In the genomic region with DNA sequence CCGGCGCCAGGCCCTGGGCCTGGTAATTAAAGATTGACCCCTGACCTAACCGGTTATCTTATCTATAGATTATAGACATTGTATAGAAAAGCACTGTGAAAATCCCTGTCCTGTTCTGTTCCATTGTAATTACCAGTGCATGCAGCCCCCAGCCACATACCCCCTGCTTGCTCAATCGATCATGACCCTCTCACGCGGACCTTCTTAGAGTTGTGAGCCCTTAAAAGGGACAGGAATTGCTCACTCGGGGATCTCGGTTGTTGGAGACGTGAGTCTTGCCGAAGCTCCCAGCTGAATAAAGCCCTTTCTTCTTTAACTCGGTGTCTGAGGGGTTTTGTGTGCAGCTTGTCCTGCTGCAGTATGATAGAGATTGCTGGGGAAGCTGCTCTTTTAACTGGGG, we compare ENCODE assay signal across 9 cellular contexts. TPM values are rescaled to one million over a fixed set of nuclear protein-coding genes. Genes with fewer than 3 reads are reported as not detected.
DNase-seq lines count a peak whose midpoint lies in the region; ATAC-seq and TF ChIP-seq lines count a peak whose summit lies in the region.
"Not testable (repeated sequence)": the region's sequence is repeated elsewhere in the genome, so short reads cannot be mapped to it uniquely, and the experiment has no call there.
"Had no signal": no experiment of that assay in that cellular context is flagged by ENCODE, and none has a peak within 500 bp of the region (broad histone marks: within the 10 kb centered on the region; RNA-seq: fewer than 3 reads in every experiment).

No MANE protein-coding gene starts in this region.

- not testable (repeated sequence) for H3K4me3 ChIP-seq in GM23338; esophagus muscularis mucosa; mesendoderm (ENCODE audit: low read length)

- TF ChIP-seq POLR2A in esophagus muscularis mucosa (IDR thresholded peaks at IDR 0.05; ENCODE audit: low read depth), result not testable (repeated sequence)

- not testable (repeated sequence) for H3F3A ChIP-seq in GM23338 (replicated peaks; ENCODE audit: low read depth)

- not testable (repeated sequence) for H3K36me3 ChIP-seq in GM23338 (ENCODE audit: insufficient read depth); esophagus muscularis mucosa; mesendoderm (ENCODE audit: control insufficient read depth, insufficient read depth, low read length)

- not testable (repeated sequence) for H3K79me1 ChIP-seq in mesendoderm (ENCODE audit: low read length)

- H2AK5ac ChIP-seq in mesendoderm (ENCODE audit: low read length), result not testable (repeated sequence)

- H2AFZ ChIP-seq in GM23338, result peak overlapping the region; percentile 32; the same call in 1 of the 2 replicates

- H3K4ac ChIP-seq in mesendoderm (ENCODE audit: low read depth, low read length), result not testable (repeated sequence)

- H3K9ac ChIP-seq in mesendoderm (ENCODE audit: low read length), result not testable (repeated sequence)

- not testable (repeated sequence) for H4K20me1 ChIP-seq in GM23338 (replicated peaks; ENCODE audit: insufficient read depth)

- H2BK15ac ChIP-seq in mesendoderm (replicated peaks; ENCODE audit: low read depth), result not testable (repeated sequence)

- not testable (repeated sequence) for H4K8ac ChIP-seq in mesendoderm (ENCODE audit: low read depth, low read length)

- H3K27ac Mint-ChIP-seq in GM23338, result not testable (repeated sequence)
- peak overlapping the region; percentile 93 for H3K27ac Mint-ChIP-seq in progenitor cell of endocrine pancreas
- H3K27ac Mint-ChIP-seq in type B pancreatic cell, result peak overlapping the region; percentile 16

- H3K27me3 Mint-ChIP-seq in GM23338 (ENCODE audit: insufficient read depth, low read depth, poor library complexity); progenitor cell of endocrine pancreas; type B pancreatic cell: not testable (repeated sequence)

- not testable (repeated sequence) for ATAC-seq in GM23338

- not testable (repeated sequence) for DNase-seq in GM23338 (ENCODE audit: low spot score); progenitor cell of endocrine pancreas (ENCODE audit: low spot score, unreplicated experiment); type B pancreatic cell (ENCODE audit: extremely low spot score, unreplicated experiment)
- peak; percentile 32 for DNase-seq in SK-N-DZ (ENCODE audit: low spot score)
- DNase-seq in esophagus muscularis mucosa (ENCODE audit: extremely low spot score), result peak; percentile 62
- peak; percentile 47 for DNase-seq in mesendoderm

- H3K18ac ChIP-seq in mesendoderm (ENCODE audit: low read length), result not testable (repeated sequence)

- not testable (repeated sequence) for H3K4me3 Mint-ChIP-seq in GM23338
- H3K4me3 Mint-ChIP-seq in progenitor cell of endocrine pancreas (ENCODE audit: low read depth) (peak overlapping the region; percentile 8), type B pancreatic cell (peak overlapping the region; percentile 23)

- not testable (repeated sequence) for H3K9me2 ChIP-seq in GM23338 (ENCODE audit: insufficient read depth)

- H3K9me3 Mint-ChIP-seq in GM23338, result not testable (repeated sequence)
- H3K9me3 Mint-ChIP-seq in progenitor cell of endocrine pancreas (ENCODE audit: low read depth), result peaks cover 35% of the 10 kb centered on the region
- peaks cover 14% of the 10 kb centered on the region for H3K9me3 Mint-ChIP-seq in type B pancreatic cell

- H3K56ac ChIP-seq in mesendoderm (ENCODE audit: low read length), result not testable (repeated sequence)

- not testable (repeated sequence) for H3K4me2 ChIP-seq in GM23338; mesendoderm (ENCODE audit: low read length)

- H3K79me2 ChIP-seq in GM23338 (replicated peaks; ENCODE audit: insufficient read depth); mesendoderm (ENCODE audit: control insufficient read depth, insufficient read depth, low read length): not testable (repeated sequence)

- not testable (repeated sequence) for H3K4me1 Mint-ChIP-seq in GM23338
- H3K4me1 Mint-ChIP-seq in progenitor cell of endocrine pancreas (ENCODE audit: low read depth) (peaks cover 12% of the 10 kb centered on the region), type B pancreatic cell (ENCODE audit: unreplicated experiment) (peaks cover 19% of the 10 kb centered on the region)

- not testable (repeated sequence) for H3K23ac ChIP-seq in mesendoderm (ENCODE audit: low read length)

- H2BK5ac ChIP-seq in mesendoderm (ENCODE audit: low read length), result not testable (repeated sequence)

- H3K36me3 Mint-ChIP-seq in GM23338 (ENCODE audit: low read depth); type B pancreatic cell: not testable (repeated sequence)
- H3K36me3 Mint-ChIP-seq in progenitor cell of endocrine pancreas (ENCODE audit: insufficient read depth), result peaks cover 14% of the 10 kb centered on the region

- not testable (repeated sequence) for H3K27me3 ChIP-seq in GM23338 (ENCODE audit: insufficient read depth); esophagus muscularis mucosa; mesendoderm (ENCODE audit: insufficient read depth, low read length, poor library complexity)

- not testable (repeated sequence) for TF ChIP-seq CTCF in GM23338 (conservative IDR thresholded peaks at IDR 0.05; ENCODE audit: low read depth in 2 of 2); esophagus muscularis mucosa (IDR thresholded peaks at IDR 0.05); progenitor cell of endocrine pancreas (IDR thresholded peaks at IDR 0.05; ENCODE audit: unreplicated experiment); type B pancreatic cell (conservative IDR thresholded peaks at IDR 0.05)

- not testable (repeated sequence) for H3K9me3 ChIP-seq in esophagus muscularis mucosa

- not testable (repeated sequence) for H3K27ac ChIP-seq in GM23338 (ENCODE audit: low read depth); esophagus muscularis mucosa (replicated peaks in 1 of 4); mesendoderm (ENCODE audit: low read depth, low read length)

- intact Hi-C loops in esophagus muscularis mucosa (cut with DNase I), result not testable (repeated sequence)

- H2BK120ac ChIP-seq in mesendoderm (ENCODE audit: low read depth, low read length), result not testable (repeated sequence)

- H4K5ac ChIP-seq in mesendoderm (ENCODE audit: low read length), result not testable (repeated sequence)

- H3K4me1 ChIP-seq in GM23338 (ENCODE audit: insufficient read depth); esophagus muscularis mucosa; mesendoderm (ENCODE audit: control insufficient read depth, low read depth, low read length): not testable (repeated sequence)

- TF ChIP-seq EP300 in esophagus muscularis mucosa (IDR thresholded peaks at IDR 0.05), result not testable (repeated sequence)

- WGBS in esophagus muscularis mucosa, result 87% methylated on average over 11 of the region's 11 CpGs
- WGBS in mesendoderm (ENCODE audit: extremely low coverage, insufficient coverage, low lambda C conversion rate), result no CpG with 5 or more reads among the region's 11 CpGs

RNA-seq across cellular contexts. Expression of a gene that starts 7.2 kb away (rescaled TPM):
- total RNA-seq in GM23338 (2014; rRNA removed; shearing (Covaris generic)), result 3.5 and 5.4 TPM in 2 replicates
- 0.68 and 1.1 TPM in 2 replicates for polyA plus RNA-seq in GM23338 (2016; fragmentation: Nextera tagmentation; extraction: Ambion mirVana)
- polyA plus RNA-seq in SK-N-DZ (2014; cell fraction: cytosol; rRNA removed), result 0.38 and 0.78 TPM in 2 replicates
- polyA plus RNA-seq in SK-N-DZ (2014; cell fraction: nucleus; rRNA removed), result 0.15 and 0.18 TPM in 2 replicates
- total RNA-seq in esophagus muscularis mucosa, result 1 to 10 TPM in 3 of 4 donors, under 1 TPM in 1; 0.58 to 2.8 (median 1.9) TPM
- polyA plus RNA-seq in mesendoderm (2013, experiment 1 of 2), result 0.67 TPM
- polyA plus RNA-seq in mesendoderm (2013, experiment 2 of 2), result 0.59 TPM
- 8.1 and 9.1 TPM in 2 replicates for total RNA-seq in progenitor cell of endocrine pancreas
- total RNA-seq in type B pancreatic cell (ENCODE audit: low replicate concordance), result 3.5 and 8.2 TPM in 2 replicates
- total RNA-seq: CD4-positive, alpha-beta T cell; CD8-positive, alpha-beta memory T cell; G401 had no signal
- polyA plus RNA-seq: CD8-positive, alpha-beta memory T cell had no signal
